In the genomic region with DNA sequence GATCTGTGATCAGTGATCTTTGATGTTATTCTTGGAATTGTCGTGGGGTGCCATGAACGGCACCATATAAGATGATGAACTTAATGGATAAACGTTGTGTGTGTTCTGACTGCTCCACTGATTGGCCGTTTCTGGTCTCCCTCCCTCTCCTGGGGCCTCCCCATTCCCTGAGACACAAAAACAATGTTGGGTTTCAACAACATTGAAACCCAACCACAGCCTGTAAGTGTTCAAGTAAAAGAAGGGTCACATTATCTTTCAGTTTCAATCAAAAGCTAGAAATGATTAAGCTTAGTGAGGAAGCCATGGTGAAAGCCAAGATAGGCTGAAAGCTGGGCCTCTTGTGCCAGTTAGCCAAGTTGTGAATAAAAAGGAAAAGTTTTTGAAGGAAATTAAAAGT, we compare ENCODE assay signal across 13 cellular contexts.
DNase-seq lines count a peak whose midpoint lies in the region; ATAC-seq and TF ChIP-seq lines count a peak whose summit lies in the region.
"Had no signal": no experiment of that assay in that cellular context is flagged by ENCODE, and none has a peak within 500 bp of the region (broad histone marks: within the 10 kb centered on the region; RNA-seq: fewer than 3 reads in every experiment).

No MANE protein-coding gene starts in this region.

- TF ChIP-seq CTCF in KMS-11 (conservative IDR thresholded peaks at IDR 0.05; ENCODE audit: low read depth, low read length) (no peak), tibial artery (IDR thresholded peaks at IDR 0.05) (no peak)

- peaks cover 0 to 11% (median 7%) of the 10 kb centered on the region in 3 donors for H3K9me3 ChIP-seq in tibial artery

- H3K4me3 ChIP-seq in KMS-11 (IDR thresholded peaks at IDR 0.05; ENCODE audit: insufficient read depth, low read depth, low read length) (no peak overlapping the region), tibial artery (no peak overlapping the region)

- H3K4me1 ChIP-seq in KMS-11 (ENCODE audit: low read depth, poor library complexity, severe bottlenecking) (peaks cover 18% of the 10 kb centered on the region), tibial artery (peaks cover 0 to 3% (median 0%) of the 10 kb centered on the region in 4 donors)

- peak overlapping the region; percentile 23 for H3K4me2 ChIP-seq in KMS-11

- no peak overlapping the region for H3K9ac ChIP-seq in KMS-11

- H3K36me3 ChIP-seq in KMS-11 (ENCODE audit: insufficient read depth): no peaks in the 10 kb centered on the region
- H3K36me3 ChIP-seq in tibial artery: no peaks in the 10 kb centered on the region

- intact Hi-C loops in tibial artery (cut with DNase I; ENCODE audit: low total_unique reads): no loop called here

- H3K27me3 ChIP-seq in KMS-11 (ENCODE audit: insufficient read depth, low read depth): peaks cover 17% of the 10 kb centered on the region; the same call in 1 of the 2 replicates
- H3K27me3 ChIP-seq in tibial artery: peaks cover 0 to 66% of the 10 kb centered on the region in 2 donors

- no peaks in the 10 kb centered on the region for H3K79me2 ChIP-seq in KMS-11 (ENCODE audit: insufficient read depth, low read depth)

- no peaks in the 10 kb centered on the region for H4K20me1 ChIP-seq in KMS-11 (ENCODE audit: insufficient read depth)

- no peak overlapping the region for H2AFZ ChIP-seq in KMS-11 (ENCODE audit: low read depth)

- no peak for DNase-seq in stimulated activated CD8-positive, alpha-beta memory T cell treated with anti-CD3 and anti-CD28 coated beads, Interleukin-4, amount 100 ng/mL, for 48 hours
- DNase-seq in tibial artery (no peak), NCI-H1092 (lab: John Stamatoyannopoulos, UW) (no peak), activated gamma-delta T cell treated with Interleukin-2 at 50 U/mL for 16 hours (no peak)
- DNase-seq: caudate nucleus; kidney; NCI-H1694; nephron progenitor cell; stimulated activated naive CD4-positive, alpha-beta T cell had no signal

- no peak overlapping the region for H3K27ac ChIP-seq in KMS-11
- H3K27ac ChIP-seq in tibial artery: no peak overlapping the region

- peak; percentile 95 for ATAC-seq in GM18867 (IDR thresholded peaks at IDR 0.05; ENCODE audit: unreplicated experiment)
- ATAC-seq in GM21367 (IDR thresholded peaks at IDR 0.05; ENCODE audit: unreplicated experiment): peak; percentile 95
- peak; percentile 97 for ATAC-seq in HG02973 (IDR thresholded peaks at IDR 0.05; ENCODE audit: unreplicated experiment)
